ENCODE assay signal across 1 cellular context in genomic region chr2:84830758-84831500, GRCh38.
TF ChIP-seq lines count a peak whose summit lies in the region.

No MANE protein-coding gene starts in this region.

TF ChIP-seq in HCT116, 20 proteins besides CTCF, POLR2A, EP300 and RAD21 (continued from another document):
- no peak for TF ChIP-seq EZH2phosphoT487 (IDR thresholded peaks at IDR 0.05; ENCODE audit: borderline replicate concordance)
- TF ChIP-seq ZBTB33 (IDR thresholded peaks at IDR 0.05; ENCODE audit: extremely low read depth, insufficient replicate concordance, low read length): no peak
- no peak for TF ChIP-seq CEBPB (IDR thresholded peaks at IDR 0.05; ENCODE audit: low read depth)
- no peak for TF ChIP-seq REST (IDR thresholded peaks at IDR 0.05; ENCODE audit: low read depth)
- TF ChIP-seq MAX (IDR thresholded peaks at IDR 0.05): no peak
